In genomic region chr5:137630972-137631370, GRCh38 we compare ENCODE assay signal across 12 cellular contexts.
"Had no signal": no experiment of that assay in that cellular context is flagged by ENCODE, and none has a peak within 500 bp of the region (broad histone marks: within the 10 kb centered on the region; RNA-seq: fewer than 3 reads in every experiment).

No MANE protein-coding gene starts in this region.

- H3K4me3 ChIP-seq: pancreas, skin epidermis, upper lobe of left lung had no signal

- H3K9me3 ChIP-seq: pancreas, upper lobe of left lung had no signal

- H3K27me3 ChIP-seq: pancreas, upper lobe of left lung had no signal

- H3K27ac ChIP-seq: pancreas had no signal

- H3K36me3 ChIP-seq: pancreas, upper lobe of left lung had no signal

- DNase-seq: activated CD4-positive, alpha-beta T cell treated with anti-CD3 and anti-CD28 coated beads, Interleukin-2, amount 50 U/mL, for 48 hours; activated gamma-delta T cell; activated T-cell treated with anti-CD3 and anti-CD28 coated beads, Interleukin-2, amount 50 U/mL, for 48 hours; anterior cingulate cortex; central memory CD4-positive, alpha-beta T cell; effector memory CD4-positive, alpha-beta T cell; pancreas; SW 1271; upper lobe of left lung had no signal

- ATAC-seq: activated CD4-positive, CD25-positive, alpha-beta regulatory T cell treated with anti-CD3 and anti-CD28 coated beads, Interleukin-2, amount 50 U/mL, for 24 hours; pancreas; stimulated activated effector memory CD8-positive, alpha-beta T cell treated with anti-CD3 and anti-CD28 coated beads, Interleukin-12 subunit alpha, Interleukin-12 subunit beta, amount 100 ng/mL, for 72 hours had no signal
